Comparison of ENCODE assay signal across 1 cellular context in the genomic region with DNA sequence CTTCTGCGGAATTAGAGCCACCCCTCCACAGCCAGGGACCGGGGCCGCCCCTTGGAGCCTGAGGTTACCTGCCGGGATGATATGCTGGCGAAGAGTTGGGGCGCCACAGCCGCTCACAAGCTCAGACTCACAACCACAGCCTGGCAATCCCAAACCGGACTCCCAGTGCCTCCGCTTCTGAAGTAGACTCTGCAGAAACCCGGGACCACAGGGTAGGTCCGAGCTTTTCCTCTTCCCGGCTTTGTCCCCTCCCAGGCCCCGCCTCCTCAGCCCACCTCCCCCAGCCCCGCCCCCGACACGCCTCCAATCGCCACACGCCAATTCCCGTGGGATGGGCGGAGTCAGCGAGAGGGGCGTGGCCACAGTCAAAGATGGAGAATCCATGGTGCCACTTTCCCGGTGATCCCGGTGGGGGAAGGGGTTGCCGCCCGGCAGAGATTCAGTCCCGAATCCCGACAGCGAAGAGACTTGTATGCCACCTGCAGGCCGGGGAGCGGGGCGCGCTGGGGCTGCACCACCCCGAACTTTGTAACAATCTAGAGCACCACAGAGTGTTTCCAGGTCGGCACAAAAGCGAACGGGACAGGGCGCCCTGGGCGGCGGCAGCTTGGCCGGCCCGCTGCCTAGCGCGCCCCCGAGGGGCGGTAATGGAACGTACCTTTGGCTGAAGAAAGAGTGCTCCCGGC.
A peak's percentile ranks its signal among the peaks of the same experiment; 100 is the strongest.
TF ChIP-seq lines count a peak whose summit lies in the region.

IDH1 (minus strand) TSS at position 201 of the 686 bp plus-strand sequence. CDS start 3,520 bp downstream, outside the sequence.

TF ChIP-seq in K562, 482 proteins besides CTCF, POLR2A, EP300 and RAD21 (continued from another document and continues in another):
- no peak for TF ChIP-seq RERE (CRISPR knock-in tag; IDR thresholded peaks at IDR 0.05; ENCODE audit: borderline replicate concordance)
- no peak for TF ChIP-seq XRCC4 (IDR thresholded peaks at IDR 0.05; ENCODE audit: extremely low read depth, insufficient read depth, insufficient read length)
- no peak for TF ChIP-seq ZSCAN32 (CRISPR knock-in tag; IDR thresholded peaks at IDR 0.05)
- no peak for TF ChIP-seq HNRNPH1 (optimal IDR thresholded peaks at IDR 0.05; ENCODE audit: low read depth, low read length)
- TF ChIP-seq PHB2 (IDR thresholded peaks at IDR 0.05; ENCODE audit: low read depth), result no peak
- TF ChIP-seq, protein P1, sequence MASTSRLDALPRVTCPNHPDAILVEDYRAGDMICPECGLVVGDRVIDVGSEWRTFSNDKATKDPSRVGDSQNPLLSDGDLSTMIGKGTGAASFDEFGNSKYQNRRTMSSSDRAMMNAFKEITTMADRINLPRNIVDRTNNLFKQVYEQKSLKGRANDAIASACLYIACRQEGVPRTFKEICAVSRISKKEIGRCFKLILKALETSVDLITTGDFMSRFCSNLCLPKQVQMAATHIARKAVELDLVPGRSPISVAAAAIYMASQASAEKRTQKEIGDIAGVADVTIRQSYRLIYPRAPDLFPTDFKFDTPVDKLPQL (IDR thresholded peaks at IDR 0.05; ENCODE audit: extremely low read depth, insufficient read length), result no peak
- TF ChIP-seq TCF7L2 (IDR thresholded peaks at IDR 0.05; ENCODE audit: low read depth, low read length), result no peak
- no peak for TF ChIP-seq KAT2B (IDR thresholded peaks at IDR 0.05; ENCODE audit: low read depth, low read length)
- TF ChIP-seq ZNF133 (CRISPR knock-in tag; IDR thresholded peaks at IDR 0.05), result no peak
- no peak for TF ChIP-seq SREBF2 (CRISPR knock-in tag; IDR thresholded peaks at IDR 0.05)
- peak in 2 of 3 experiments; percentile 70 to 75 for TF ChIP-seq YY1 (IDR thresholded peaks at IDR 0.05; ENCODE audit: borderline replicate concordance in 1 of 3, control insufficient read depth in 1 of 3, extremely low read depth in 1 of 3, insufficient read depth in 3 of 3, insufficient read length in 1 of 3, insufficient replicate concordance in 2 of 3, low read depth in 1 of 3, low read length in 2 of 3)
- no peak for TF ChIP-seq MAFF (IDR thresholded peaks at IDR 0.05; ENCODE audit: low read length)
- no peak for TF ChIP-seq ESRRB (CRISPR knock-in tag; IDR thresholded peaks at IDR 0.05; ENCODE audit: borderline replicate concordance)
- peak; percentile 46; the same call in 1 of the 2 replicates for TF ChIP-seq CTBP1 (IDR thresholded peaks at IDR 0.05; ENCODE audit: borderline replicate concordance)
- TF ChIP-seq, protein P2, sequence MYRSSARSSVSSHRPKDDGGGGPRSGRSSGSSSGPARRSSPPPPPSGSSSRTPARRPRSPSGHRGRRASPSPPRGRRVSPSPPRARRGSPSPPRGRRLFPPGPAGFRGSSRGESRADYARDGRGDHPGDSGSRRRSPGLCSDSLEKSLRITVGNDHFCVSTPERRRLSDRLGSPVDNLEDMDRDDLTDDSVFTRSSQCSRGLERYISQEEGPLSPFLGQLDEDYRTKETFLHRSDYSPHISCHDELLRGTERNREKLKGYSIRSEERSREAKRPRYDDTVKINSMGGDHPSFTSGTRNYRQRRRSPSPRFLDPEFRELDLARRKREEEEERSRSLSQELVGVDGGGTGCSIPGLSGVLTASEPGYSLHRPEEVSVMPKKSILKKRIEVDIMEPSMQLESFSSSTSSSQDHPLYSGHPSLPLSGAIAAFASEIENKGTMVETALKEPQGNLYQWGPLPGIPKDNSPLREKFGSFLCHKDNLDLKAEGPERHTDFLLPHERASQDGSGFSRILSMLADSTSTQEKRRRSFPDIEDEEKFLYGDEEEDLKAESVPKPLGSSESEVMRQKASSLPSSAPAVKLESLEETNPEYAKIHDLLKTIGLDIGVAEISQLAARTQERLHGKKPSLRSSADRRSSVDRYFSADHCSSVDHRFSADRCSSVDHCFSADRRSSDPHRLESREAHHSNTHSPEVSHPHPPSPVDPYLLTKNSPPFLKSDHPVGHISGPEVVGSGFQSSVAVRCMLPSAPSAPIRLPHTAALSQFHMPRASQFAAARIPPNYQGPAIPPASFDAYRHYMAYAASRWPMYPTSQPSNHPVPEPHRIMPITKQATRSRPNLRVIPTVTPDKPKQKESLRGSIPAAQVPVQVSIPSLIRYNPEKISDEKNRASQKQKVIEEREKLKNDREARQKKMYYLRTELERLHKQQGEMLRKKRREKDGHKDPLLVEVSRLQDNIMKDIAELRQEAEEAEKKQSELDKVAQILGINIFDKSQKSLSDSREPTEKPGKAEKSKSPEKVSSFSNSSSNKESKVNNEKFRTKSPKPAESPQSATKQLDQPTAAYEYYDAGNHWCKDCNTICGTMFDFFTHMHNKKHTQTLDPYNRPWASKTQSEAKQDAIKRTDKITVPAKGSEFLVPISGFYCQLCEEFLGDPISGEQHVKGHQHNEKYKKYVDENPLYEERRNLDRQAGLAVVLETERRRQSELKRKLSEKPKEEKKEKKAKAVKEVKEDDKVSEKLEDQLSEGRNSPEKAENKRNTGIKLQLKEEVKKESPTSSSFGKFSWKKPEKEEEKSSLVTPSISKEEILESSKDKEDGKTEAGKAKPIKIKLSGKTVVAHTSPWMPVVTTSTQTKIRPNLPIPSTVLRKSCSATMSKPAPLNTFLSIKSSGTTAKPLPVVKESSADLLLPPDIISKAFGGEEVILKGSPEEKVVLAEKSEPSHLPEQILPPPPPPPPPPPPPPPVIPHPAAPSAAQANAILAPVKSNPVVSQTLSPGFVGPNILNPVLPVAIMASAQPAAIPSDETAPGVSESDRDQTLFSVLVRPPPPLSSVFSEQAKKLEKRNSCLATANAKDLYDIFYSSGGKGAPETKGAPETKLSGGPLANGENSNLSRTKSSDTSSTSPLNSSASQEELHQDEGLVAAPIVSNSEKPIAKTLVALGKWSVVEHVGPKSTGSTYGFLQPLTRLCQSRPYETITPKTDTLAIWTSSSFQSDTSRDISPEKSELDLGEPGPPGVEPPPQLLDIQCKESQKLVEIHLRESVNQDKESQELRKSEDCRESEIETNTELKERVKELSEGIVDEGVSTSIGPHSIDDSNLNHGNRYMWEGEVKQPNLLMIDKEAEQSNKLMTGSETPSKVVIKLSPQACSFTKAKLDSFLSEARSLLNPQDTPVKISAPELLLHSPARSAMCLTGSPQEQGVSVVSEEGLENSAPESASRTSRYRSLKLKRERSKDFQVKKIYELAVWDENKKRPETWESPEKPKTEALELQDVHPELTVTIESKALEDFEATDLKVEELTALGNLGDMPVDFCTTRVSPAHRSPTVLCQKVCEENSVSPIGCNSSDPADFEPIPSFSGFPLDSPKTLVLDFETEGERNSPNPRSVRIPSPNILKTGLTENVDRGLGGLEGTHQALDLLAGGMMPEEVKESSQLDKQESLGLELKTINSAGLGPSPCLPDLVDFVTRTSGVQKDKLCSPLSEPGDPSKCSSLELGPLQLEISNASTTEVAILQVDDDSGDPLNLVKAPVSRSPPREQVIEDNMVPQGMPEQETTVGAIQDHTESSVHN (IDR thresholded peaks at IDR 0.05; ENCODE audit: borderline replicate concordance in 1 of 2, low read depth in 1 of 2), result no peak
- TF ChIP-seq, protein P3, sequence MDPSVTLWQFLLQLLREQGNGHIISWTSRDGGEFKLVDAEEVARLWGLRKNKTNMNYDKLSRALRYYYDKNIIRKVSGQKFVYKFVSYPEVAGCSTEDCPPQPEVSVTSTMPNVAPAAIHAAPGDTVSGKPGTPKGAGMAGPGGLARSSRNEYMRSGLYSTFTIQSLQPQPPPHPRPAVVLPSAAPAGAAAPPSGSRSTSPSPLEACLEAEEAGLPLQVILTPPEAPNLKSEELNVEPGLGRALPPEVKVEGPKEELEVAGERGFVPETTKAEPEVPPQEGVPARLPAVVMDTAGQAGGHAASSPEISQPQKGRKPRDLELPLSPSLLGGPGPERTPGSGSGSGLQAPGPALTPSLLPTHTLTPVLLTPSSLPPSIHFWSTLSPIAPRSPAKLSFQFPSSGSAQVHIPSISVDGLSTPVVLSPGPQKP (CRISPR knock-in tag; IDR thresholded peaks at IDR 0.05), result no peak
- TF ChIP-seq SMAD4 (CRISPR knock-in tag; conservative IDR thresholded peaks at IDR 0.05), result peak; percentile 38
- TF ChIP-seq, protein P4, sequence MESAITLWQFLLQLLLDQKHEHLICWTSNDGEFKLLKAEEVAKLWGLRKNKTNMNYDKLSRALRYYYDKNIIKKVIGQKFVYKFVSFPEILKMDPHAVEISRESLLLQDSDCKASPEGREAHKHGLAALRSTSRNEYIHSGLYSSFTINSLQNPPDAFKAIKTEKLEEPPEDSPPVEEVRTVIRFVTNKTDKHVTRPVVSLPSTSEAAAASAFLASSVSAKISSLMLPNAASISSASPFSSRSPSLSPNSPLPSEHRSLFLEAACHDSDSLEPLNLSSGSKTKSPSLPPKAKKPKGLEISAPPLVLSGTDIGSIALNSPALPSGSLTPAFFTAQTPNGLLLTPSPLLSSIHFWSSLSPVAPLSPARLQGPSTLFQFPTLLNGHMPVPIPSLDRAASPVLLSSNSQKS (CRISPR knock-in tag; IDR thresholded peaks at IDR 0.05), result no peak
- TF ChIP-seq ZNF140 (CRISPR knock-in tag; IDR thresholded peaks at IDR 0.05), result no peak
- no peak for TF ChIP-seq FOXA3 (CRISPR knock-in tag; conservative IDR thresholded peaks at IDR 0.05 in 1 of 2, IDR thresholded peaks at IDR 0.05 in 1 of 2)
- no peak for TF ChIP-seq PCBP2 (IDR thresholded peaks at IDR 0.05; ENCODE audit: low read depth, low read length, poor library complexity, severe bottlenecking)
- TF ChIP-seq FOXO4 (CRISPR knock-in tag; IDR thresholded peaks at IDR 0.05), result no peak
- TF ChIP-seq NR2C1 (IDR thresholded peaks at IDR 0.05), result peak; percentile 41; the same call in 1 of the 2 replicates
- TF ChIP-seq NR2C1 (tag; IDR thresholded peaks at IDR 0.05), result peak; percentile 38; the same call in 1 of the 2 replicates
- 0 out of 2 replicates have a peak, but pooled peaks have one; percentile 37 for TF ChIP-seq GATAD2B (IDR thresholded peaks at IDR 0.05; ENCODE audit: borderline replicate concordance)
- TF ChIP-seq SMARCB1 (IDR thresholded peaks at IDR 0.05; ENCODE audit: insufficient read length, low read depth), result no peak
- no peak for TF ChIP-seq DMBX1 (CRISPR knock-in tag; IDR thresholded peaks at IDR 0.05; ENCODE audit: borderline replicate concordance)
- 0 out of 2 replicates have a peak, but pooled peaks have one; percentile 7 for TF ChIP-seq NCOR1 (IDR thresholded peaks at IDR 0.05)
- TF ChIP-seq PHF20 (IDR thresholded peaks at IDR 0.05; ENCODE audit: partially characterized antibody), result peak; percentile 26
- TF ChIP-seq EHMT2 (IDR thresholded peaks at IDR 0.05), result no peak
- TF ChIP-seq ZKSCAN8 (CRISPR knock-in tag; IDR thresholded peaks at IDR 0.05), result no peak
- TF ChIP-seq SAP30 (IDR thresholded peaks at IDR 0.05; ENCODE audit: borderline replicate concordance, insufficient read depth, low read depth, low read length, poor library complexity, severe bottlenecking), result peak; percentile 29
- TF ChIP-seq ZNF449 (CRISPR knock-in tag; IDR thresholded peaks at IDR 0.05), result no peak
